16 cellular contexts compared by ENCODE assay signal in genomic region chr1:158941317-158941716, GRCh38. TPM values are rescaled to one million over a fixed set of nuclear protein-coding genes. Genes with fewer than 3 reads are reported as not detected.
A peak's percentile ranks its signal among the peaks of the same experiment; 100 is the strongest.
DNase-seq lines count a peak whose midpoint lies in the region; ATAC-seq and TF ChIP-seq lines count a peak whose summit lies in the region.
"Had no signal": no experiment of that assay in that cellular context is flagged by ENCODE, and none has a peak within 500 bp of the region (broad histone marks: within the 10 kb centered on the region; RNA-seq: fewer than 3 reads in every experiment).

No MANE protein-coding gene starts in this region.

- H3K4me1 Mint-ChIP-seq in activated naive CD4-positive, alpha-beta T cell treated with anti-CD3 and anti-CD28 coated beads, Interleukin-2, amount 50 U/mL, for 24 hours, result peaks cover 16% of the 10 kb centered on the region
- H3K4me1 Mint-ChIP-seq in central memory CD8-positive, alpha-beta T cell, result peaks cover 67% of the 10 kb centered on the region
- H3K4me1 Mint-ChIP-seq in natural killer cell (peaks cover 76 to 78% of the 10 kb centered on the region in 2 donors), HFFc6 (ENCODE audit: low read depth) (peaks cover 10% of the 10 kb centered on the region; the same call in 1 of the 2 replicates)
- peaks cover 60% of the 10 kb centered on the region for H3K4me1 Mint-ChIP-seq in stimulated activated effector memory CD8-positive, alpha-beta T cell treated with anti-CD3 and anti-CD28 coated beads, Interleukin-12 subunit alpha, Interleukin-12 subunit beta, amount 100 ng/mL, for 72 hours
- H3K4me1 Mint-ChIP-seq: B cell had no signal

- H3K27ac Mint-ChIP-seq in activated naive CD4-positive, alpha-beta T cell treated with anti-CD3 and anti-CD28 coated beads, Interleukin-2, amount 50 U/mL, for 24 hours, result peak overlapping the region; percentile 13
- H3K27ac Mint-ChIP-seq in central memory CD8-positive, alpha-beta T cell (ENCODE audit: low read depth), result peak overlapping the region; percentile 56
- H3K27ac Mint-ChIP-seq in natural killer cell (peak overlapping the region; percentile 84 to 91), HFFc6 (no peak overlapping the region)
- H3K27ac Mint-ChIP-seq in stimulated activated effector memory CD8-positive, alpha-beta T cell treated with anti-CD3 and anti-CD28 coated beads, Interleukin-12 subunit alpha, Interleukin-12 subunit beta, amount 100 ng/mL, for 72 hours, result peak overlapping the region; percentile 65
- H3K27ac Mint-ChIP-seq: B cell had no signal

- H3K36me3 Mint-ChIP-seq in activated naive CD4-positive, alpha-beta T cell treated with anti-CD3 and anti-CD28 coated beads, Interleukin-2, amount 50 U/mL, for 24 hours, result peaks cover 13% of the 10 kb centered on the region
- H3K36me3 Mint-ChIP-seq in central memory CD8-positive, alpha-beta T cell (ENCODE audit: insufficient read depth), result peaks cover 82% of the 10 kb centered on the region
- H3K36me3 Mint-ChIP-seq in natural killer cell (peaks cover 59% of the 10 kb centered on the region), HFFc6 (ENCODE audit: low read depth) (no peaks in the 10 kb centered on the region)
- peaks cover 99% of the 10 kb centered on the region for H3K36me3 Mint-ChIP-seq in stimulated activated effector memory CD8-positive, alpha-beta T cell treated with anti-CD3 and anti-CD28 coated beads, Interleukin-12 subunit alpha, Interleukin-12 subunit beta, amount 100 ng/mL, for 72 hours

- TF ChIP-seq CTCF in natural killer cell (IDR thresholded peaks at IDR 0.05) (no peak), HFFc6 (IDR thresholded peaks at IDR 0.05) (no peak)

- intact Hi-C loops in natural killer cell (cut with micrococcal nuclease), result no loop called here

- H3K4me3 Mint-ChIP-seq in activated naive CD4-positive, alpha-beta T cell treated with anti-CD3 and anti-CD28 coated beads, Interleukin-2, amount 50 U/mL, for 24 hours, result no peak overlapping the region
- H3K4me3 Mint-ChIP-seq in central memory CD8-positive, alpha-beta T cell, result no peak overlapping the region
- H3K4me3 Mint-ChIP-seq in natural killer cell (peak overlapping the region; percentile 56), HFFc6 (no peak overlapping the region)
- no peak overlapping the region for H3K4me3 Mint-ChIP-seq in stimulated activated effector memory CD8-positive, alpha-beta T cell treated with anti-CD3 and anti-CD28 coated beads, Interleukin-12 subunit alpha, Interleukin-12 subunit beta, amount 100 ng/mL, for 72 hours
- H3K4me3 Mint-ChIP-seq: B cell; CD4-positive, CD25-positive, alpha-beta regulatory T cell; CD8-positive, alpha-beta T cell had no signal

- ATAC-seq in central memory CD8-positive, alpha-beta T cell (replicated peaks; ENCODE audit: extremely low read depth, poor library complexity, severe bottlenecking), result no peak
- peak; percentile 35 to 63 (median 62) for ATAC-seq in natural killer cell
- ATAC-seq in stimulated activated effector memory CD8-positive, alpha-beta T cell treated with anti-CD3 and anti-CD28 coated beads, Interleukin-12 subunit alpha, Interleukin-12 subunit beta, amount 100 ng/mL, for 72 hours, result peak; percentile 32
- ATAC-seq: CD8-positive, alpha-beta T cell had no signal

- H3K27me3 Mint-ChIP-seq in activated naive CD4-positive, alpha-beta T cell treated with anti-CD3 and anti-CD28 coated beads, Interleukin-2, amount 50 U/mL, for 24 hours, result peaks cover 2% of the 10 kb centered on the region
- H3K27me3 Mint-ChIP-seq in central memory CD8-positive, alpha-beta T cell, result no peaks in the 10 kb centered on the region
- H3K27me3 Mint-ChIP-seq in natural killer cell (ENCODE audit: low read depth in 2 of 2) (no peaks in the 10 kb centered on the region), HFFc6 (ENCODE audit: insufficient read depth) (no peaks in the 10 kb centered on the region)
- H3K27me3 Mint-ChIP-seq: CD4-positive, CD25-positive, alpha-beta regulatory T cell had no signal

- no peak for DNase-seq in activated naive CD4-positive, alpha-beta T cell treated with anti-CD3 and anti-CD28 coated beads, Interleukin-2, amount 50 U/mL, for 16 hours
- DNase-seq in central memory CD8-positive, alpha-beta T cell (ENCODE audit: low spot score in 2 of 2), result no peak
- DNase-seq in natural killer cell (no peak), hypothalamus (lab: John Stamatoyannopoulos, UW) (no peak), HFFc6 (no peak)
- DNase-seq in stimulated activated effector memory CD8-positive, alpha-beta T cell treated with anti-CD3 and anti-CD28 coated beads, Interleukin-12 subunit alpha, Interleukin-12 subunit beta, amount 100 ng/mL, for 72 hours (ENCODE audit: low spot score in 2 of 2), result no peak
- DNase-seq in central memory CD4-positive, alpha-beta T cell, result no peak
- DNase-seq: CD4-positive, CD25-positive, alpha-beta regulatory T cell; CD8-positive, alpha-beta T cell; DMS79 treated with DMSO at 0.1 percent for 48 hours; GF-D8; GOT3 had no signal

- H3K9me3 Mint-ChIP-seq in activated naive CD4-positive, alpha-beta T cell treated with anti-CD3 and anti-CD28 coated beads, Interleukin-2, amount 50 U/mL, for 24 hours, result no peaks in the 10 kb centered on the region
- H3K9me3 Mint-ChIP-seq in central memory CD8-positive, alpha-beta T cell, result no peaks in the 10 kb centered on the region
- H3K9me3 Mint-ChIP-seq in natural killer cell (no peaks in the 10 kb centered on the region), HFFc6 (no peaks in the 10 kb centered on the region)
- H3K9me3 Mint-ChIP-seq in stimulated activated effector memory CD8-positive, alpha-beta T cell treated with anti-CD3 and anti-CD28 coated beads, Interleukin-12 subunit alpha, Interleukin-12 subunit beta, amount 100 ng/mL, for 72 hours, result no peaks in the 10 kb centered on the region
- H3K9me3 Mint-ChIP-seq: CD4-positive, CD25-positive, alpha-beta regulatory T cell; CD8-positive, alpha-beta T cell had no signal

RNA-seq across cellular contexts. Expression of gene PYHIN1, which starts 10.0 kb away (rescaled TPM):
- 100 to 1,000 TPM; 171 to 313 (median 197) TPM for total RNA-seq in natural killer cell
- not detected for total RNA-seq in HFFc6 (2021; fragmentation: NEBNext Ultra II Directional; extraction: Animal tissue kit (Norgen Biotek cat#: 25700))
- total RNA-seq: Daoy, G401 had no signal

Comparison
In these comparisons a context has a peak if more than half of its experiments do, and no peak if none do; other contexts are left out.
1. RNA of gene PYHIN1, which starts 10.0 kb away (total RNA-seq): 171 to 313 TPM in natural killer cell; not detected in HFFc6; every median in the first group is over 100 times any median in the second.